In genomic region chr9:90342607-90343006, GRCh38 we compare ENCODE assay signal across 38 cellular contexts.
"Had no signal": no experiment of that assay in that cellular context is flagged by ENCODE, and none has a peak within 500 bp of the region (broad histone marks: within the 10 kb centered on the region; RNA-seq: fewer than 3 reads in every experiment).

No MANE protein-coding gene starts in this region.

- H3K27ac Mint-ChIP-seq: activated CD4-positive, alpha-beta memory T cell treated with anti-CD3 and anti-CD28 coated beads, Interleukin-2, amount 10 ng/mL, durations not matched to agents 7 days and 5 days; activated CD4-positive, alpha-beta T cell treated with anti-CD3 and anti-CD28 coated beads for 36 hours; activated CD4-positive, alpha-beta T cell treated with anti-CD3 and anti-CD28 coated beads, Interleukin-2, amount 10 ng/mL, durations not matched to agents 7 days and 5 days; activated CD8-positive, alpha-beta memory T cell treated with anti-CD3 and anti-CD28 coated beads, Interleukin-2, amount 10 ng/mL, durations not matched to agents 7 days and 5 days; activated CD8-positive, alpha-beta T cell treated with anti-CD3 and anti-CD28 coated beads, Interleukin-2, amount 10 ng/mL, durations not matched to agents 7 days and 5 days; activated naive CD4-positive, alpha-beta T cell treated with anti-CD3 and anti-CD28 coated beads, Interleukin-2, amount 10 ng/mL, durations not matched to agents 7 days and 5 days; activated naive CD4-positive, alpha-beta T cell treated with anti-CD3 and anti-CD28 coated beads, Interleukin-2, amount 50 U/mL, for 24 hours; activated naive CD8-positive, alpha-beta T cell; activated naive CD8-positive, alpha-beta T cell treated with anti-CD3 and anti-CD28 coated beads, Interleukin-2, amount 10 ng/mL, durations not matched to agents 7 days and 5 days; activated naive CD8-positive, alpha-beta T cell treated with anti-CD3 and anti-CD28 coated beads, Interleukin-2, amount 50 U/mL, for 24 hours; activated T-cell treated with anti-CD3 and anti-CD28 coated beads, Interleukin-2, amount 50 U/mL, for 24 hours; activated T-helper 2 cell treated with anti-CD3 and anti-CD28 coated beads, Interferon-gamma antibody, Interleukin-2, Interleukin-4, amounts not matched to agents 10 μg/mL and 5 μg/mL and 100 μg/mL, durations not matched to agents 14 hours and 24 hours and 36 hours; T-helper 1 cell treated with Interleukin-12 subunit alpha and Interleukin-12 subunit beta and Interleukin-4 antibody, amounts not matched to agents 30 μg/mL and 1 μg/mL, for 36 hours; T-helper 2 cell treated with Interferon-gamma antibody and Interleukin-4, amounts not matched to agents 5 μg/mL and 100 μg/mL, for 36 hours; WTC11 had no signal

- H3K36me3 ChIP-seq: ascending aorta, cardiac muscle cell had no signal

- H3K4me1 ChIP-seq: ascending aorta had no signal

- H3K27ac ChIP-seq: ascending aorta, cardiac muscle cell, VCaP had no signal

- H3K9me3 ChIP-seq: ascending aorta had no signal

- H3K9me3 Mint-ChIP-seq: activated CD4-positive, alpha-beta memory T cell treated with anti-CD3 and anti-CD28 coated beads, Interleukin-2, amount 10 ng/mL, durations not matched to agents 7 days and 5 days; activated CD4-positive, alpha-beta T cell treated with anti-CD3 and anti-CD28 coated beads, Interleukin-2, amount 10 ng/mL, durations not matched to agents 7 days and 5 days; activated naive CD4-positive, alpha-beta T cell treated with anti-CD3 and anti-CD28 coated beads, Interleukin-2, amount 10 ng/mL, durations not matched to agents 7 days and 5 days; activated naive CD8-positive, alpha-beta T cell treated with anti-CD3 and anti-CD28 coated beads, Interleukin-2, amount 10 ng/mL, durations not matched to agents 7 days and 5 days; activated naive CD8-positive, alpha-beta T cell treated with anti-CD3 and anti-CD28 coated beads, Interleukin-2, amount 50 U/mL, for 24 hours; activated T-cell treated with anti-CD3 and anti-CD28 coated beads, Interleukin-2, amount 50 U/mL, for 24 hours; activated T-helper 2 cell treated with anti-CD3 and anti-CD28 coated beads, Interferon-gamma antibody, Interleukin-2, Interleukin-4, amounts not matched to agents 10 μg/mL and 5 μg/mL and 100 μg/mL, durations not matched to agents 14 hours and 24 hours and 36 hours; central memory CD8-positive, alpha-beta T cell; T-helper 1 cell treated with Interleukin-12 subunit alpha and Interleukin-12 subunit beta and Interleukin-4 antibody, amounts not matched to agents 30 μg/mL and 1 μg/mL, for 36 hours; T-helper 2 cell treated with Interferon-gamma antibody and Interleukin-4, amounts not matched to agents 5 μg/mL and 100 μg/mL, for 36 hours had no signal

- H3K36me3 Mint-ChIP-seq: activated CD8-positive, alpha-beta memory T cell treated with anti-CD3 and anti-CD28 coated beads, Interleukin-2, amount 10 ng/mL, durations not matched to agents 7 days and 5 days; activated naive CD4-positive, alpha-beta T cell treated with anti-CD3 and anti-CD28 coated beads, Interleukin-2, amount 10 ng/mL, durations not matched to agents 7 days and 5 days; activated naive CD4-positive, alpha-beta T cell treated with anti-CD3 and anti-CD28 coated beads, Interleukin-2, amount 50 U/mL, for 24 hours; activated naive CD8-positive, alpha-beta T cell; activated naive CD8-positive, alpha-beta T cell treated with anti-CD3 and anti-CD28 coated beads, Interleukin-2, amount 10 ng/mL, durations not matched to agents 7 days and 5 days; brain; WTC11 had no signal

- H3K4me3 Mint-ChIP-seq: activated CD4-positive, alpha-beta memory T cell treated with anti-CD3 and anti-CD28 coated beads, Interleukin-2, amount 10 ng/mL, durations not matched to agents 7 days and 5 days; activated CD4-positive, alpha-beta T cell treated with anti-CD3 and anti-CD28 coated beads for 36 hours; activated CD4-positive, alpha-beta T cell treated with anti-CD3 and anti-CD28 coated beads, Interleukin-2, amount 10 ng/mL, durations not matched to agents 7 days and 5 days; activated CD8-positive, alpha-beta memory T cell treated with anti-CD3 and anti-CD28 coated beads, Interleukin-2, amount 10 ng/mL, durations not matched to agents 7 days and 5 days; activated CD8-positive, alpha-beta T cell treated with anti-CD3 and anti-CD28 coated beads, Interleukin-2, amount 10 ng/mL, durations not matched to agents 7 days and 5 days; activated naive CD4-positive, alpha-beta T cell treated with anti-CD3 and anti-CD28 coated beads, Interleukin-2, amount 10 ng/mL, durations not matched to agents 7 days and 5 days; activated naive CD4-positive, alpha-beta T cell treated with anti-CD3 and anti-CD28 coated beads, Interleukin-2, amount 50 U/mL, for 24 hours; activated naive CD8-positive, alpha-beta T cell; activated naive CD8-positive, alpha-beta T cell treated with anti-CD3 and anti-CD28 coated beads, Interleukin-2, amount 10 ng/mL, durations not matched to agents 7 days and 5 days; activated naive CD8-positive, alpha-beta T cell treated with anti-CD3 and anti-CD28 coated beads, Interleukin-2, amount 50 U/mL, for 24 hours; activated T-cell treated with anti-CD3 and anti-CD28 coated beads, Interleukin-2, amount 50 U/mL, for 24 hours; brain; central memory CD8-positive, alpha-beta T cell; T-helper 1 cell treated with Interleukin-12 subunit alpha and Interleukin-12 subunit beta and Interleukin-4 antibody, amounts not matched to agents 30 μg/mL and 1 μg/mL, for 36 hours; T-helper 2 cell treated with Interferon-gamma antibody and Interleukin-4, amounts not matched to agents 5 μg/mL and 100 μg/mL, for 36 hours; WTC11 had no signal

- H3K4me1 Mint-ChIP-seq: activated CD4-positive, alpha-beta memory T cell treated with anti-CD3 and anti-CD28 coated beads, Interleukin-2, amount 10 ng/mL, durations not matched to agents 7 days and 5 days; activated CD4-positive, alpha-beta T cell treated with anti-CD3 and anti-CD28 coated beads, Interleukin-2, amount 10 ng/mL, durations not matched to agents 7 days and 5 days; activated CD8-positive, alpha-beta memory T cell treated with anti-CD3 and anti-CD28 coated beads, Interleukin-2, amount 10 ng/mL, durations not matched to agents 7 days and 5 days; activated naive CD4-positive, alpha-beta T cell treated with anti-CD3 and anti-CD28 coated beads, Interleukin-2, amount 10 ng/mL, durations not matched to agents 7 days and 5 days; activated naive CD4-positive, alpha-beta T cell treated with anti-CD3 and anti-CD28 coated beads, Interleukin-2, amount 50 U/mL, for 24 hours; activated naive CD8-positive, alpha-beta T cell treated with anti-CD3 and anti-CD28 coated beads, Interleukin-2, amount 10 ng/mL, durations not matched to agents 7 days and 5 days; activated naive CD8-positive, alpha-beta T cell treated with anti-CD3 and anti-CD28 coated beads, Interleukin-2, amount 50 U/mL, for 24 hours; central memory CD8-positive, alpha-beta T cell had no signal

- H3K4me3 ChIP-seq: ascending aorta, cardiac muscle cell had no signal

- H3K27me3 ChIP-seq: ascending aorta, cardiac muscle cell had no signal

- H3K27me3 Mint-ChIP-seq: brain had no signal

- ATAC-seq: activated CD4-positive, alpha-beta T cell treated with anti-CD3 and anti-CD28 coated beads for 36 hours; activated CD4-positive, CD25-positive, alpha-beta regulatory T cell treated with anti-CD3 and anti-CD28 coated beads, Interleukin-2, amount 50 U/mL, for 24 hours; activated CD8-positive, alpha-beta memory T cell treated with anti-CD3 and anti-CD28 coated beads, Interleukin-2, amount 10 ng/mL, durations not matched to agents 7 days and 5 days; activated CD8-positive, alpha-beta T cell treated with anti-CD3 and anti-CD28 coated beads, Interleukin-2, amount 10 ng/mL, durations not matched to agents 7 days and 5 days; activated naive CD8-positive, alpha-beta T cell treated with anti-CD3 and anti-CD28 coated beads, Interleukin-2, amount 50 U/mL, for 24 hours; WTC11 had no signal

- DNase-seq: activated CD4-positive, alpha-beta memory T cell treated with anti-CD3 and anti-CD28 coated beads, Interleukin-2, amount 10 ng/mL, durations not matched to agents 7 days and 5 days; activated CD4-positive, alpha-beta T cell treated with anti-CD3 and anti-CD28 coated beads for 1 hour; activated CD4-positive, alpha-beta T cell treated with anti-CD3 and anti-CD28 coated beads for 36 hours; activated CD4-positive, alpha-beta T cell treated with anti-CD3 and anti-CD28 coated beads for 48 hours; activated CD4-positive, alpha-beta T cell treated with anti-CD3 and anti-CD28 coated beads, Interleukin-2, amount 10 ng/mL, durations not matched to agents 7 days and 5 days; activated CD4-positive, alpha-beta T cell treated with anti-CD3 and anti-CD28 coated beads, Interleukin-2, amount 50 U/mL, for 48 hours; activated CD4-positive, CD25-positive, alpha-beta regulatory T cell; activated CD8-positive, alpha-beta memory T cell treated with anti-CD3 and anti-CD28 coated beads for 24 hours; activated CD8-positive, alpha-beta memory T cell treated with anti-CD3 and anti-CD28 coated beads, Interleukin-2, amount 10 ng/mL, durations not matched to agents 7 days and 5 days; activated CD8-positive, alpha-beta memory T cell treated with anti-CD3 and anti-CD28 coated beads, Interleukin-2, amount 50 U/mL, for 48 hours; activated CD8-positive, alpha-beta T cell treated with anti-CD3 and anti-CD28 coated beads, Interleukin-2, amount 10 ng/mL, durations not matched to agents 7 days and 5 days; activated effector memory CD4-positive, alpha-beta T cell treated with Interleukin-2 at 50 U/mL for 16 hours; activated gamma-delta T cell; activated naive CD4-positive, alpha-beta T cell treated with anti-CD3 and anti-CD28 coated beads, Interleukin-2, amount 10 ng/mL, durations not matched to agents 7 days and 5 days; activated naive CD4-positive, alpha-beta T cell treated with Interleukin-2 at 50 U/mL for 16 hours; activated naive CD8-positive, alpha-beta T cell treated with anti-CD3 and anti-CD28 coated beads, Interleukin-2, amount 10 ng/mL, durations not matched to agents 7 days and 5 days; activated naive CD8-positive, alpha-beta T cell treated with anti-CD3 and anti-CD28 coated beads, Interleukin-2, amount 50 U/mL, for 24 hours; activated T-cell treated with anti-CD3 and anti-CD28 coated beads, Interleukin-2, amount 50 U/mL, for 24 hours; activated T-cell treated with anti-CD3 and anti-CD28 coated beads, Interleukin-2, amount 50 U/mL, for 48 hours; amygdala; anterior cingulate cortex; caudate nucleus; cerebellar nuclear complex; T-helper 1 cell; T-helper 2 cell; T-helper 9 cell had no signal
